In the genomic region with DNA sequence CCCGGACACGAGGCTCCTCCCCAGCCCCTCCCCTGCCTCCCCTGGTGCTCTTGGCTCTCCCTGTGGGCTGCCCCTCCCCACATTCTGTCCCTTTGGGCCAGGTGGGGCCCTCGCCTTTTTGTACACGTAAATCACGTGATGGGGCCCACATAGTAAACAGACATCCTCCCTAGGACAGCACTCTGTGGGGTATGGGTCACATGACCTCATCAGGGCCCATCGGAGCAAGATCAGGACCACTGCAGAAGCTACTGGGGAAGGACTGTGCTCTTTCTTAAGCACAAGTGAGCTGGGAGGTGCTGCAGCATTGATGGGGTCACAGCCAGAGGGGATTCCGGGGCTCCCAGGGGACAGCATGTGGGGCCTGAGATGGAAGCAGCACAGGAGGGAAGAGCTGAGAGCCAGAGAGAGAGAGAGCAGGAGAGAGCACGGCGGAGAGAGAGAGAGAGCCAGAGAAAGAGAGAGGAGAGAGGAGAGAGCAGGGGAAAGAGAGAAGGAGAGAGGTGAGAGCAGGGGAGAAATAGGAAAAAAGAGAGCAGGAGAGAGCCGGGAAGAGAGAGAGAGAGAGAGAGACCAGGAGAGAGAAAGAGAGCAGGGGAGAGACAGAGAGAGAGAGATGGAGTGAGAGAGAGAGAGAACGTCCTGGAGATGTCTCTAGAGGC, we compare ENCODE assay signal across 8 cellular contexts. TPM values are rescaled to one million over a fixed set of nuclear protein-coding genes. Genes with fewer than 3 reads are reported as not detected.
DNase-seq lines count a peak whose midpoint lies in the region; ATAC-seq, FAIRE-seq and TF ChIP-seq lines count a peak whose summit lies in the region.
"Not testable (repeated sequence)": the region's sequence is repeated elsewhere in the genome, so short reads cannot be mapped to it uniquely, and the experiment has no call there.

No MANE protein-coding gene starts in this region.

- H3K27me3 Mint-ChIP-seq in T-helper 1 cell treated with Interleukin-12 subunit alpha and Interleukin-12 subunit beta and Interleukin-4 antibody, amounts not matched to agents 30 μg/mL and 1 μg/mL, for 36 hours (ENCODE audit: low read depth); activated CD4-positive, alpha-beta T cell treated with anti-CD3 and anti-CD28 coated beads, Interleukin-2, amount 10 ng/mL, durations not matched to agents 7 days and 5 days; osteocyte (ENCODE audit: unreplicated experiment): not testable (repeated sequence)
- peaks cover 11% of the 10 kb centered on the region for H3K27me3 Mint-ChIP-seq in endodermal cell (ENCODE audit: insufficient read depth)
- H3K27me3 Mint-ChIP-seq in memory B cell, result peaks cover 16% of the 10 kb centered on the region
- peaks cover 49% of the 10 kb centered on the region for H3K27me3 Mint-ChIP-seq in nephron progenitor cell (ENCODE audit: low read depth, poor library complexity)

- not testable (repeated sequence) for H3K4me2 ChIP-seq in K562 (ENCODE audit: insufficient read depth, low read length)

- H3K9ac ChIP-seq in K562 (ENCODE audit: insufficient read depth in 1 of 2, low read depth in 2 of 2, low read length in 2 of 2); endodermal cell (ENCODE audit: extremely low read depth, low read length, poor library complexity, severe bottlenecking): not testable (repeated sequence)

- not testable (repeated sequence) for H3K9me3 Mint-ChIP-seq in T-helper 1 cell treated with Interleukin-12 subunit alpha and Interleukin-12 subunit beta and Interleukin-4 antibody, amounts not matched to agents 30 μg/mL and 1 μg/mL, for 36 hours; activated CD4-positive, alpha-beta T cell treated with anti-CD3 and anti-CD28 coated beads, Interleukin-2, amount 10 ng/mL, durations not matched to agents 7 days and 5 days; endodermal cell; memory B cell; nephron progenitor cell; osteocyte (ENCODE audit: unreplicated experiment)

- intact Hi-C loops in K562 (cut with micrococcal nuclease), result not testable (repeated sequence)

- H3K9me1 ChIP-seq in K562 (ENCODE audit: control insufficient read depth, insufficient read depth, low read length), result not testable (repeated sequence)

- not testable (repeated sequence) for FAIRE-seq in K562 (lab: Jason Lieb, UNC)

- not testable (repeated sequence) for H3K36me3 ChIP-seq in HEK293 (ENCODE audit: control insufficient read depth in 2 of 2, insufficient read depth in 1 of 2, low read length in 2 of 2); K562 (ENCODE audit: control insufficient read depth, insufficient read depth, low read length); endodermal cell (ENCODE audit: control insufficient read depth, insufficient read depth, low read length)

- not testable (repeated sequence) for H3K9me3 ChIP-seq in HEK293 (ENCODE audit: control insufficient read depth, insufficient read depth, low read depth, low read length); K562 (replicated peaks; ENCODE audit: control insufficient read depth, insufficient read depth, low read depth, low read length); endodermal cell (ENCODE audit: control insufficient read depth, low read length)

- H3K27me3 ChIP-seq in K562 (ENCODE audit: control insufficient read depth in 2 of 2, insufficient read depth in 2 of 2, low read length in 2 of 2), result peaks cover 6 to 36% of the 10 kb centered on the region in 2 experiments
- not testable (repeated sequence) for H3K27me3 ChIP-seq in endodermal cell (ENCODE audit: control insufficient read depth, insufficient read depth, low read length, poor library complexity, severe bottlenecking)

- not testable (repeated sequence) for TF ChIP-seq EP300 in K562 (IDR thresholded peaks at IDR 0.05; ENCODE audit: low read length)

- not testable (repeated sequence) for TF ChIP-seq RAD21 in K562 (CRISPR knock-in tag; conservative IDR thresholded peaks at IDR 0.05 in 1 of 2, IDR thresholded peaks at IDR 0.05 in 1 of 2)

- in situ Hi-C loops in K562 (cut with MboI), result not testable (repeated sequence)

- not testable (repeated sequence) for H3K27ac ChIP-seq in HEK293 (ENCODE audit: extremely low read depth, low read depth, low read length); K562 (ENCODE audit: extremely low read depth, low read depth, low read length); endodermal cell (ENCODE audit: low read depth, low read length)

- H4K20me1 ChIP-seq in K562 (replicated peaks; ENCODE audit: control insufficient read depth, insufficient read depth, low read length), result not testable (repeated sequence)

- not testable (repeated sequence) for H3K4me3 ChIP-seq in HEK293 (ENCODE audit: low read depth, low read length); K562; endodermal cell (ENCODE audit: low read length)

- not testable (repeated sequence) for H3K36me3 Mint-ChIP-seq in T-helper 1 cell treated with Interleukin-12 subunit alpha and Interleukin-12 subunit beta and Interleukin-4 antibody, amounts not matched to agents 30 μg/mL and 1 μg/mL, for 36 hours (ENCODE audit: low read depth); activated CD4-positive, alpha-beta T cell treated with anti-CD3 and anti-CD28 coated beads, Interleukin-2, amount 10 ng/mL, durations not matched to agents 7 days and 5 days (ENCODE audit: low read depth); endodermal cell (ENCODE audit: low read depth); memory B cell; nephron progenitor cell (ENCODE audit: low read depth); osteocyte (ENCODE audit: unreplicated experiment)

- TF ChIP-seq CTCF in HEK293 (tag by site-specific recombination; IDR thresholded peaks at IDR 0.05); K562 (IDR thresholded peaks at IDR 0.05 in 2 of 3, conservative IDR thresholded peaks at IDR 0.05 in 1 of 3; ENCODE audit: insufficient read depth in 2 of 3, low read depth in 1 of 3, low read length in 3 of 3); endodermal cell (conservative IDR thresholded peaks at IDR 0.05); nephron progenitor cell (IDR thresholded peaks at IDR 0.05); osteocyte (IDR thresholded peaks at IDR 0.05): not testable (repeated sequence)

- WGBS in K562 (ENCODE audit: insufficient coverage, low coverage, missing lambda C conversion rate), result 30% methylated on average over 6 of the region's 11 CpGs
- 82 to 87% methylated on average over 4 to 7 of the region's 11 CpGs for WGBS in endodermal cell (ENCODE audit: insufficient coverage in 1 of 2, insufficient read length in 1 of 2), 2 experiments

- not testable (repeated sequence) for ATAC-seq in K562; memory B cell (ENCODE audit: low read depth)

- H3K4me1 ChIP-seq in HEK293 (ENCODE audit: control insufficient read depth, insufficient read depth, low read length); endodermal cell (ENCODE audit: control insufficient read depth, insufficient read depth, low read length): not testable (repeated sequence)
- H3K4me1 ChIP-seq in K562 (replicated peaks in 1 of 2; ENCODE audit: control insufficient read depth in 2 of 2, insufficient read depth in 2 of 2, low read length in 2 of 2), result peaks cover 7 to 37% of the 10 kb centered on the region in 2 experiments; a peak in 4 of 5 replicates

- POLR2A ChIA-PET in HEK293 (lab: Yijun Ruan, JAX); activated CD4-positive, alpha-beta T cell treated with anti-CD3 and anti-CD28 coated beads, Interleukin-2, amount 10 ng/mL, durations not matched to agents 7 days and 5 days (lab: Charles Lee); K562 (lab: Yijun Ruan, JAX): not testable (repeated sequence)

- not testable (repeated sequence) for BruUV-seq in K562 (replicated peaks; lab: Mats Ljungman, UMichigan)

- not testable (repeated sequence) for TF ChIP-seq POLR2A in K562 (conservative IDR thresholded peaks at IDR 0.05)

- not testable (repeated sequence) for H3K79me2 ChIP-seq in K562 (ENCODE audit: control insufficient read depth, insufficient read depth, low read length)

- not testable (repeated sequence) for H2AFZ ChIP-seq in K562 (ENCODE audit: low read depth, low read length)

- peak overlapping the region; percentile 73 for H3K27ac Mint-ChIP-seq in T-helper 1 cell treated with Interleukin-12 subunit alpha and Interleukin-12 subunit beta and Interleukin-4 antibody, amounts not matched to agents 30 μg/mL and 1 μg/mL, for 36 hours
- peak overlapping the region; percentile 9 for H3K27ac Mint-ChIP-seq in activated CD4-positive, alpha-beta T cell treated with anti-CD3 and anti-CD28 coated beads, Interleukin-2, amount 10 ng/mL, durations not matched to agents 7 days and 5 days
- not testable (repeated sequence) for H3K27ac Mint-ChIP-seq in endodermal cell; nephron progenitor cell; osteocyte (ENCODE audit: unreplicated experiment)
- peak overlapping the region; percentile 7 for H3K27ac Mint-ChIP-seq in memory B cell

- H3K4me1 Mint-ChIP-seq in T-helper 1 cell treated with Interleukin-12 subunit alpha and Interleukin-12 subunit beta and Interleukin-4 antibody, amounts not matched to agents 30 μg/mL and 1 μg/mL, for 36 hours (ENCODE audit: low read depth), result peaks cover 17% of the 10 kb centered on the region
- not testable (repeated sequence) for H3K4me1 Mint-ChIP-seq in activated CD4-positive, alpha-beta T cell treated with anti-CD3 and anti-CD28 coated beads, Interleukin-2, amount 10 ng/mL, durations not matched to agents 7 days and 5 days; osteocyte (ENCODE audit: unreplicated experiment)
- H3K4me1 Mint-ChIP-seq in endodermal cell, result peaks cover 14% of the 10 kb centered on the region
- H3K4me1 Mint-ChIP-seq in memory B cell, result peaks cover 13% of the 10 kb centered on the region
- peaks cover 26% of the 10 kb centered on the region for H3K4me1 Mint-ChIP-seq in nephron progenitor cell

- not testable (repeated sequence) for DNase-seq in activated CD4-positive, alpha-beta T cell treated with anti-CD3 and anti-CD28 coated beads, Interleukin-2, amount 10 ng/mL, durations not matched to agents 7 days and 5 days; K562 (ENCODE audit: extremely low read depth in 1 of 4, low spot score in 3 of 4); memory B cell (ENCODE audit: low spot score in 2 of 2); nephron progenitor cell
- DNase-seq in endodermal cell (peak; percentile 24), osteocyte (ENCODE audit: extremely low spot score, unreplicated experiment) (peak; percentile 21)

- CTCF ChIA-PET in HEK293 (lab: Yijun Ruan, JAX), result interaction anchor here (0.7 kb wide), 1 partner anchor 400 kb away, joined by 3 read pairs; no protein-coding TSS in a partner anchor
- CTCF ChIA-PET in activated CD4-positive, alpha-beta T cell treated with anti-CD3 and anti-CD28 coated beads, Interleukin-2, amount 10 ng/mL, durations not matched to agents 7 days and 5 days (lab: Charles Lee); K562 (lab: Yijun Ruan, JAX; ENCODE audit: low intra/inter-chr PET ratio): not testable (repeated sequence)

- H3K4me3 Mint-ChIP-seq in T-helper 1 cell treated with Interleukin-12 subunit alpha and Interleukin-12 subunit beta and Interleukin-4 antibody, amounts not matched to agents 30 μg/mL and 1 μg/mL, for 36 hours, result peak overlapping the region; percentile 45
- not testable (repeated sequence) for H3K4me3 Mint-ChIP-seq in activated CD4-positive, alpha-beta T cell treated with anti-CD3 and anti-CD28 coated beads, Interleukin-2, amount 10 ng/mL, durations not matched to agents 7 days and 5 days; endodermal cell; memory B cell; osteocyte (ENCODE audit: unreplicated experiment)
- H3K4me3 Mint-ChIP-seq in nephron progenitor cell, result peak overlapping the region; percentile 53

RNA-seq across cellular contexts. Expression of a gene that starts 30.2 kb away (rescaled TPM):
- 10 to 100 TPM; 51.4 to 59.0 TPM for total RNA-seq in activated CD4-positive, alpha-beta T cell treated with anti-CD3 and anti-CD28 coated beads, Interleukin-2, amount 10 ng/mL, durations not matched to agents 7 days and 5 days
- 141 and 174 TPM in 2 replicates for total RNA-seq in K562 (2011; cell fraction: chromatin; rRNA removed; ENCODE audit: low replicate concordance)
- 69.2 and 73.8 TPM in 2 replicates for total RNA-seq in K562 (2011; cell fraction: nucleolus; rRNA removed)
- 106 and 133 TPM in 2 replicates for total RNA-seq in K562 (2011; cell fraction: nucleoplasm; rRNA removed)
- total RNA-seq in K562 (2014; rRNA removed) (47.5 and 53.4 TPM in 2 replicates), K562 (2014; rRNA removed; fragmentation: Illumina TruSeq; extraction: Trizol) (21.9 and 23.4 TPM in 2 replicates), K562 (2015; rRNA removed; fragmentation: Illumina TruSeq; extraction: Trizol) (31.0 and 32.6 TPM in 2 replicates), K562 (2021) (57.3 and 60.4 TPM in 2 replicates), endodermal cell (10 to 100 TPM; 50.0 to 52.3 TPM), osteocyte (48.0 and 51.3 TPM in 2 replicates)
- polyA plus RNA-seq in K562 (2011; rRNA removed) (17.4 and 33.1 TPM in 2 replicates), K562 (2014; fragmentation: Illumina TruSeq; extraction: Trizol) (47.9 and 49.4 TPM in 2 replicates), K562 (2014; fragmentation: Nextera tagmentation; extraction: Ambion mirVana) (1 to 10 TPM; 2.4 to 2.8 TPM), K562 (2014; rRNA removed) (36.2 and 42.4 TPM in 2 replicates)
- 17.2 and 28.4 TPM in 2 replicates for polyA plus RNA-seq in K562 (2011; cell fraction: cytosol; rRNA removed)
- polyA plus RNA-seq in K562 (2011; cell fraction: nucleus; rRNA removed), result 104 and 135 TPM in 2 replicates
- 26.3 and 38.9 TPM in 2 replicates for polyA plus RNA-seq in K562 (2012)
- 24.6 and 36.6 TPM in 2 replicates for polyA minus RNA-seq in K562 (2011; rRNA and poly(A)+ RNA removed)
- 18.6 and 35.6 TPM in 2 replicates for polyA minus RNA-seq in K562 (2011; cell fraction: cytosol; rRNA and poly(A)+ RNA removed)
- polyA minus RNA-seq in K562 (2011; cell fraction: nucleus; rRNA and poly(A)+ RNA removed), result 50.4 and 79.0 TPM in 2 replicates
- polyA plus RNA-seq in endodermal cell (2013, experiment 1 of 2), result 50.9 TPM
- polyA plus RNA-seq in endodermal cell (2013, experiment 2 of 2), result 45.1 TPM
